1 cellular context compared by ENCODE assay signal in genomic region chr19:44552324-44552723, GRCh38.
TF ChIP-seq lines count a peak whose summit lies in the region.

No MANE protein-coding gene starts in this region.

TF ChIP-seq in GM12878, 131 proteins besides CTCF, POLR2A, EP300 and RAD21 (continued from another document):
- no peak for TF ChIP-seq PRDM15 (CRISPR knock-in tag; IDR thresholded peaks at IDR 0.05)
